Comparison of ENCODE assay signal across 8 cellular contexts in the genomic region with DNA sequence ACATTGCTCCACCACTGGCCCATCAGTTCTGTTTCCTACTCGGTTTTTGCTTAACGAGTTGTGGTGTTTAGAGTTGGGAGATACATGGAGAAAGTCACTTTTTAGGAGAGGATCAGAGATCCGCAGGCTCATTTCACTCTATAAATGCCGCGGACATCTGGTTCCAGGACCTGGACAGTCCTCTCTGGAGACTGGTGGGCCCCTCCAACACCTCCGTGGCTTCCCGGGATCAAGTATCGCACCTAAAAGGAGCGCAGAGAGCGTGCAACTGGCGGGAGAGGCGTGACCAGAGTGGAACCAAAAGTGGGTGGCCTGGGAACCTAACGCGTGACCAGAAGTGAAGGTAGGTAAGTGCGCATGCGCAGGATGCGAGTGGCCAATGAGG. TPM values are rescaled to one million over a fixed set of nuclear protein-coding genes. Genes with fewer than 3 reads are reported as not detected.
DNase-seq lines count a peak whose midpoint lies in the region; ATAC-seq, FAIRE-seq and TF ChIP-seq lines count a peak whose summit lies in the region.

No MANE protein-coding gene starts in this region.

- SMC1A ChIA-PET in GM12878 (lab: Charles Lee; ENCODE audit: uncharacterized antibody, unreplicated experiment): no interaction called here

- POLR2A ChIA-PET in OCI-LY7 (lab: Charles Lee): no interaction called here
- POLR2A ChIA-PET in GM12878 (lab: Charles Lee): interaction anchor here (1.6 kb wide), 1 partner anchor 117 kb away, joined by 3 read pairs; no protein-coding TSS in a partner anchor

- WGBS in GM12878 (ENCODE audit: insufficient coverage, insufficient replicate concordance, low lambda C conversion rate, missing lambda C conversion rate): 0% methylated on average over 17 of the region's 17 CpGs
- 50% methylated on average over 17 of the region's 17 CpGs for WGBS in smooth muscle cell (ENCODE audit: low lambda C conversion rate)

- no peak for TF ChIP-seq RAD21 in GM12878 (IDR thresholded peaks at IDR 0.05; ENCODE audit: insufficient read depth, low read depth, low read length)

- BruUV-seq in OCI-LY7 (replicated peaks; lab: Mats Ljungman, UMichigan) (no TSS peak), GM12878 (replicated peaks; lab: Mats Ljungman, UMichigan) (no TSS peak)

- H3K36me3 ChIP-seq in OCI-LY7 (ENCODE audit: insufficient read depth, low read length) (peaks cover 9% of the 10 kb centered on the region), GM12878 (ENCODE audit: control insufficient read depth in 2 of 2, insufficient read depth in 2 of 2, low read length in 1 of 2) (0 out of 4 replicates have a peak, but pooled peaks cover 0 to 3% of the 10 kb centered on the region in 2 experiments), iPS-15b (ENCODE audit: control insufficient read depth, insufficient read depth, low read length) (no peaks in the 10 kb centered on the region), smooth muscle cell (ENCODE audit: low read depth) (no peaks in the 10 kb centered on the region)

- H3K4me1 ChIP-seq in OCI-LY7 (ENCODE audit: insufficient read depth, low read length, poor library complexity, severe bottlenecking) (peaks cover 24% of the 10 kb centered on the region), GM12878 (ENCODE audit: control insufficient read depth, insufficient read depth, low read length) (peaks cover 11% of the 10 kb centered on the region), iPS-15b (ENCODE audit: control insufficient read depth, insufficient read depth, low read length) (no peaks in the 10 kb centered on the region), smooth muscle cell (ENCODE audit: low read depth) (no peaks in the 10 kb centered on the region)

- peaks cover 14% of the 10 kb centered on the region for H3K4me1 Mint-ChIP-seq in osteocyte (ENCODE audit: unreplicated experiment)

- ATAC-seq in GM19035 (IDR thresholded peaks at IDR 0.05; ENCODE audit: unreplicated experiment): peak; percentile 79
- peak; percentile 77 for ATAC-seq in HG03175 (IDR thresholded peaks at IDR 0.05; ENCODE audit: unreplicated experiment)
- no peak; the same call in 2 of the 3 replicates for ATAC-seq in GM12878

- H3K9me3 ChIP-seq in OCI-LY7 (ENCODE audit: low read length) (no peaks in the 10 kb centered on the region), GM12878 (replicated peaks; ENCODE audit: control insufficient read depth, insufficient read depth, low read length) (no peaks in the 10 kb centered on the region), iPS-15b (ENCODE audit: control insufficient read depth, insufficient read depth, low read length) (no peaks in the 10 kb centered on the region), smooth muscle cell (replicated peaks; ENCODE audit: low read depth) (no peaks in the 10 kb centered on the region)

- no peaks in the 10 kb centered on the region for H3K9me3 Mint-ChIP-seq in osteocyte (ENCODE audit: unreplicated experiment)

- H3K27ac ChIP-seq in OCI-LY7 (ENCODE audit: low read depth, low read length, poor library complexity, severe bottlenecking) (peak overlapping the region; percentile 86), GM12878 (ENCODE audit: control insufficient read depth, insufficient read depth) (peak overlapping the region; percentile 88), smooth muscle cell (ENCODE audit: low read depth) (peak overlapping the region; percentile 92)

- peak; percentile 92 for DNase-seq in COLO668 (lab: John Stamatoyannopoulos, UW; ENCODE audit: unreplicated experiment)
- peak; percentile 92 for DNase-seq in OCI-LY7 (ENCODE audit: low spot score)
- DNase-seq in GM12878 (ENCODE audit: low read depth, low spot score): peak; percentile 94
- DNase-seq in smooth muscle cell (lab: John Stamatoyannopoulos, UW; ENCODE audit: unreplicated experiment): no peak
- DNase-seq in osteocyte (ENCODE audit: extremely low spot score, unreplicated experiment): no peak

- H3K27ac Mint-ChIP-seq in osteocyte (ENCODE audit: unreplicated experiment): no peak overlapping the region

- H3K4me2 ChIP-seq in OCI-LY7 (ENCODE audit: low read length): peak overlapping the region; percentile 95
- peak overlapping the region; percentile 96 for H3K4me2 ChIP-seq in GM12878 (ENCODE audit: control insufficient read depth, insufficient read depth)
- peak overlapping the region; percentile 83 for H3K4me2 ChIP-seq in smooth muscle cell

- no peaks in the 10 kb centered on the region for H3F3A ChIP-seq in smooth muscle cell (ENCODE audit: low read depth)

- H3K27me3 ChIP-seq in GM12878 (replicated peaks in 1 of 2; ENCODE audit: control insufficient read depth in 2 of 2, insufficient read depth in 2 of 2, low read length in 1 of 2) (no peaks in the 10 kb centered on the region), iPS-15b (ENCODE audit: control insufficient read depth, insufficient read depth, low read length) (no peaks in the 10 kb centered on the region), smooth muscle cell (ENCODE audit: low read depth) (no peaks in the 10 kb centered on the region)

- H3K9ac ChIP-seq in GM12878 (ENCODE audit: control insufficient read depth, insufficient read depth, low read length): peak overlapping the region; percentile 87
- peak overlapping the region; percentile 92 for H3K9ac ChIP-seq in iPS-15b (ENCODE audit: low read depth, low read length)
- peak overlapping the region; percentile 90 for H3K9ac ChIP-seq in smooth muscle cell (ENCODE audit: low read depth)

- H3K79me2 ChIP-seq in OCI-LY7 (ENCODE audit: insufficient read depth, low read depth, low read length): peaks cover 38% of the 10 kb centered on the region
- H3K79me2 ChIP-seq in GM12878 (ENCODE audit: control insufficient read depth, insufficient read depth, low read length): peaks cover 28% of the 10 kb centered on the region
- H3K79me2 ChIP-seq in smooth muscle cell (ENCODE audit: low read depth): peaks cover 36% of the 10 kb centered on the region

- FAIRE-seq in GM12878 (lab: Jason Lieb, UNC): peak; percentile 83

- peak overlapping the region; percentile 92 for H2AFZ ChIP-seq in OCI-LY7 (ENCODE audit: low read length)
- peak overlapping the region; percentile 96 for H2AFZ ChIP-seq in GM12878 (ENCODE audit: control insufficient read depth, low read depth, low read length)
- peak overlapping the region; percentile 58 for H2AFZ ChIP-seq in smooth muscle cell (ENCODE audit: low read depth)

- H3K4me3 ChIP-seq in OCI-LY7 (ENCODE audit: low read depth, low read length, poor library complexity, severe bottlenecking) (peak overlapping the region; percentile 96), GM12878 (peak overlapping the region; percentile 81), iPS-15b (ENCODE audit: low read depth, low read length) (peak overlapping the region; percentile 93), smooth muscle cell (peak overlapping the region; percentile 62)

- in situ Hi-C loops in GM12878 (cut with MboI): no loop called here

- H3K27me3 Mint-ChIP-seq in osteocyte (ENCODE audit: unreplicated experiment): peaks cover 11% of the 10 kb centered on the region

- no peak for TF ChIP-seq EP300 in GM12878 (IDR thresholded peaks at IDR 0.05; ENCODE audit: borderline replicate concordance in 1 of 2, control insufficient read depth in 1 of 2, low read depth in 2 of 2, low read length in 2 of 2)

- intact Hi-C loops in OCI-LY7 (cut with micrococcal nuclease; ENCODE audit: unreplicated experiment): loop anchor here (10.0 kb wide), 2 partner anchors 180 to 340 kb away; a partner anchor contains a TSS
- intact Hi-C loops in GM12878 (cut with micrococcal nuclease; ENCODE audit: unreplicated experiment): loop anchor here (10.0 kb wide), 1 partner anchor 180 kb away; a partner anchor contains a TSS

- CTCF ChIA-PET in OCI-LY7 (lab: Charles Lee; ENCODE audit: unreplicated experiment): no interaction called here
- CTCF ChIA-PET in GM12878 (lab: Yijun Ruan, JAX): interaction anchor here (0.8 kb wide), 1 partner anchor 203 kb away, joined by 3 read pairs; no protein-coding TSS in a partner anchor

- H3K36me3 Mint-ChIP-seq in osteocyte (ENCODE audit: unreplicated experiment): no peaks in the 10 kb centered on the region

- RAD21 ChIA-PET in GM12878 (lab: Charles Lee; ENCODE audit: unreplicated experiment): interaction anchor here (1.2 kb wide), 1 partner anchor 12 kb away, joined by 3 read pairs; no protein-coding TSS in a partner anchor

- no peaks in the 10 kb centered on the region for H3K9me2 ChIP-seq in OCI-LY7 (ENCODE audit: insufficient read depth, low read length)

- no peaks in the 10 kb centered on the region for H4K20me1 ChIP-seq in OCI-LY7 (ENCODE audit: insufficient read depth, low read length)
- no peaks in the 10 kb centered on the region; the same call in 1 of the 2 replicates for H4K20me1 ChIP-seq in GM12878 (ENCODE audit: control insufficient read depth, insufficient read depth)
- H4K20me1 ChIP-seq in smooth muscle cell (ENCODE audit: low read depth): no peaks in the 10 kb centered on the region

- no peak overlapping the region for H3K4me3 Mint-ChIP-seq in osteocyte (ENCODE audit: unreplicated experiment)

- TF ChIP-seq POLR2A in GM12878 (IDR thresholded peaks at IDR 0.05; ENCODE audit: low read depth, low read length): no peak

- TF ChIP-seq CTCF in OCI-LY7 (conservative IDR thresholded peaks at IDR 0.05; ENCODE audit: low read length) (no peak), GM12878 (IDR thresholded peaks at IDR 0.05 in 2 of 3, conservative IDR thresholded peaks at IDR 0.05 in 1 of 3; ENCODE audit: control insufficient read depth in 2 of 3, extremely low read depth in 1 of 3, insufficient read depth in 1 of 3, low read depth in 3 of 3, low read length in 3 of 3) (no peak), smooth muscle cell (IDR thresholded peaks at IDR 0.05; ENCODE audit: borderline replicate concordance, insufficient read depth, poor library complexity, severe bottlenecking) (no peak), osteocyte (IDR thresholded peaks at IDR 0.05) (no peak)

RNA-seq across cellular contexts. Expression of a gene that starts 9.9 kb away (rescaled TPM):
- 0.28 TPM in 1 of 2 replicates, not detected in the other for total RNA-seq in OCI-LY7 (2014; rRNA removed; shearing (Covaris generic))
- total RNA-seq in OCI-LY7 (2022) (0.46 TPM in 1 of 2 replicates, not detected in the other), GM12878 (2014; rRNA removed) (0.11 and 0.23 TPM in 2 replicates), GM12878 (2014; rRNA removed; fragmentation: Illumina TruSeq; extraction: Trizol) (0.13 and 0.14 TPM in 2 replicates), GM12878 (2021) (0.38 TPM in 1 of 2 replicates, not detected in the other), smooth muscle cell (1.1 and 3.1 TPM in 2 replicates), osteocyte (not detected in 2 replicates)
- total RNA-seq in GM12878 (2013; cell fraction: nucleolus; rRNA removed): 0.51 TPM in 1 of 2 replicates, not detected in the other
- polyA plus RNA-seq in GM12878 (2011; ENCODE audit: low read depth): 0.33 TPM
- polyA plus RNA-seq in GM12878 (2011; rRNA removed) (0.75 and 1.3 TPM in 2 replicates), GM12878 (2014; fragmentation: Illumina TruSeq; extraction: Trizol) (0.28 and 0.41 TPM in 2 replicates), GM12878 (2014; fragmentation: Nextera tagmentation; extraction: Ambion mirVana) (under 1 TPM; 0.27 to 0.45 TPM), GM12878 (2014; rRNA removed) (0.22 TPM in 1 of 2 replicates, not detected in the other), GM12878 (2016; fragmentation: Nextera tagmentation; extraction: Ambion mirVana) (under 1 TPM in 1 of 2 experiments, not detected in 1; 0.21 TPM), smooth muscle cell (1.9 and 2.4 TPM in 2 replicates)
- 0.27 and 0.39 TPM in 2 replicates for polyA plus RNA-seq in GM12878 (2011; cell fraction: cytosol; rRNA removed)
- polyA plus RNA-seq in GM12878 (2011; cell fraction: nucleus; rRNA removed): 0.23 and 0.30 TPM in 2 replicates
- 0.12 and 0.31 TPM in 2 replicates for polyA plus RNA-seq in GM12878 (2012)
- polyA minus RNA-seq in GM12878 (2011; rRNA and poly(A)+ RNA removed): 0.29 and 0.57 TPM in 2 replicates
- not detected in 2 replicates for polyA minus RNA-seq in GM12878 (2011; cell fraction: cytosol; rRNA and poly(A)+ RNA removed)
- 0.29 TPM in 1 of 2 replicates, not detected in the other for polyA minus RNA-seq in GM12878 (2011; cell fraction: nucleus; rRNA and poly(A)+ RNA removed)

Comparison
In these comparisons a context has a peak if more than half of its experiments do, and no peak if none do; other contexts are left out.
1. DNase-seq: peak in COLO668 (single experiment), OCI-LY7 (single experiment) and GM12878 (single experiment); none in smooth muscle cell (single experiment) and osteocyte (single experiment).
2. Peak in every context shown above with its lines, with median percentiles within 50 percentile points of each other: H2AFZ ChIP-seq, H3K27ac ChIP-seq, H3K4me2 ChIP-seq, H3K4me3 ChIP-seq and H3K9ac ChIP-seq.